ENCODE assay signal across 1 cellular context in genomic region chr1:168195199-168196135, GRCh38.
TF ChIP-seq lines count a peak whose summit lies in the region.

No MANE protein-coding gene starts in this region.

TF ChIP-seq in K562, 482 proteins besides CTCF, POLR2A, EP300 and RAD21:
- TF ChIP-seq GATAD2A (IDR thresholded peaks at IDR 0.05) (no peak), MITF (IDR thresholded peaks at IDR 0.05) (no peak), SRSF9 (IDR thresholded peaks at IDR 0.05; ENCODE audit: borderline replicate concordance, low read depth, low read length) (no peak), HOMEZ (CRISPR knock-in tag; IDR thresholded peaks at IDR 0.05) (no peak), ESRRA (IDR thresholded peaks at IDR 0.05; ENCODE audit: borderline replicate concordance, low read depth) (peak; percentile 81), CBFA2T3 (IDR thresholded peaks at IDR 0.05) (peak; percentile 25; the same call in 1 of the 2 replicates), CREB3L1 (IDR thresholded peaks at IDR 0.05; ENCODE audit: borderline replicate concordance, low read depth) (no peak), ARID3B (CRISPR knock-in tag; IDR thresholded peaks at IDR 0.05; ENCODE audit: borderline replicate concordance) (no peak), ZNF121 (CRISPR knock-in tag; conservative IDR thresholded peaks at IDR 0.05) (peak; percentile 93), TAL1 (IDR thresholded peaks at IDR 0.05) (0 out of 2 replicates have a peak, but pooled peaks have one; percentile 4)
TF ChIP-seq in K562: peak in this region for 4.
